Comparison of ENCODE assay signal across 2 cellular contexts in the genomic region with DNA sequence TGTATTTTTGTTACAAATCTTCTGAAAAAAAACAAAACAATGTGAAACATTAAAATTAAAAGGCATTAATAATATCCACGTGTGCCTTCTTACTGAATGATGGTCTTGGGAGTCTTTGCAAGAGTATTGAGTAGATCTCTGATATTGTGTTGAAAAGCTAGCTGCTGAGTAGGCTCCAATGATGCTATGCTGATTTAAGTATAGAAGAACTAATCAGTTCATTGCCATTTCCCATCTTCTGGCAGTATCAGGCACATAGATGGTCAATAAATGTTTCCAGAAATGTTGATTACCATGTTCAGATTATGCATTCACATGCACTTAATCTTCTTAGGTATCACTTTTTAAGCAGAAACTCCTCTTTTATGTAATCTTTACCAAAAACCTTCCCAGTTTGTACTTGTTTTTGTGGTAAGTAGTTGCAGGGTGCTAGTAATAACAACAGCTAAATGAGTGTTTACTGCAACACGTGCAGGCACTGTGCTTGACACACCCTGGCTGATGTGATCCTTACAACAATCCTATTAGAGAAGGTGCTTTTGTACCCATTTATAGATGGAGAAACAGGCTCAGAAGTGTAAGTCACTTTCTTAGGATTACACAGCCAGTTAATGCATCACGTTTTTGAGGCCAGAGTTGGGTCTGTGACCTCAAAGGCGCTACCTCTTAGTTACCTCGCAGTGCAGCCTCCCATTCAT.
TF ChIP-seq lines count a peak whose summit lies in the region.

No MANE protein-coding gene starts in this region.

TF ChIP-seq in A549, 52 proteins besides CTCF, POLR2A, EP300 and RAD21 (continued from another document):
- TF ChIP-seq, protein P1, sequence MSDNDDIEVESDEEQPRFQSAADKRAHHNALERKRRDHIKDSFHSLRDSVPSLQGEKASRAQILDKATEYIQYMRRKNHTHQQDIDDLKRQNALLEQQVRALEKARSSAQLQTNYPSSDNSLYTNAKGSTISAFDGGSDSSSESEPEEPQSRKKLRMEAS (IDR thresholded peaks at IDR 0.05), result 0 out of 2 replicates have a peak, but pooled peaks have one; percentile 15
- TF ChIP-seq TFCP2L1 (CRISPR knock-in tag; IDR thresholded peaks at IDR 0.05) (peak; percentile 79), HOXA7 (CRISPR knock-in tag; IDR thresholded peaks at IDR 0.05) (peak; percentile 55), EHF (CRISPR knock-in tag; IDR thresholded peaks at IDR 0.05) (no peak), POLR2AphosphoS2 (conservative IDR thresholded peaks at IDR 0.05; ENCODE audit: low read length) (peak; percentile 96), CBX2 (IDR thresholded peaks at IDR 0.05; ENCODE audit: borderline replicate concordance, low read depth) (no peak), TP53 (CRISPR knock-in tag; IDR thresholded peaks at IDR 0.05) (no peak; the same call in 1 of the 2 replicates), ESRRA (IDR thresholded peaks at IDR 0.05; ENCODE audit: borderline replicate concordance, low read length) (no peak), FOXS1 (CRISPR knock-in tag; IDR thresholded peaks at IDR 0.05) (no peak), HOXB13 (CRISPR knock-in tag; IDR thresholded peaks at IDR 0.05; ENCODE audit: low read depth) (no peak), ZFP36 (IDR thresholded peaks at IDR 0.05; ENCODE audit: borderline replicate concordance, partially characterized antibody) (no peak), SREBF2 (IDR thresholded peaks at IDR 0.05) (no peak), FOSB (CRISPR knock-in tag; IDR thresholded peaks at IDR 0.05) (peak; percentile 86; the same call in 1 of the 2 replicates), JUN (IDR thresholded peaks at IDR 0.05) (0 out of 5 replicates have a peak, but pooled peaks of 1 of the 2 experiments have one; percentile 13), MYC (IDR thresholded peaks at IDR 0.05; ENCODE audit: borderline replicate concordance, low read length) (no peak), KDM1A (IDR thresholded peaks at IDR 0.05; ENCODE audit: low read depth) (no peak), HOXB5 (CRISPR knock-in tag; IDR thresholded peaks at IDR 0.05) (no peak), ZNF302 (CRISPR knock-in tag; IDR thresholded peaks at IDR 0.05) (no peak), E2F6 (IDR thresholded peaks at IDR 0.05; ENCODE audit: borderline replicate concordance, low read depth) (no peak)
- TF ChIP-seq, protein P2, sequence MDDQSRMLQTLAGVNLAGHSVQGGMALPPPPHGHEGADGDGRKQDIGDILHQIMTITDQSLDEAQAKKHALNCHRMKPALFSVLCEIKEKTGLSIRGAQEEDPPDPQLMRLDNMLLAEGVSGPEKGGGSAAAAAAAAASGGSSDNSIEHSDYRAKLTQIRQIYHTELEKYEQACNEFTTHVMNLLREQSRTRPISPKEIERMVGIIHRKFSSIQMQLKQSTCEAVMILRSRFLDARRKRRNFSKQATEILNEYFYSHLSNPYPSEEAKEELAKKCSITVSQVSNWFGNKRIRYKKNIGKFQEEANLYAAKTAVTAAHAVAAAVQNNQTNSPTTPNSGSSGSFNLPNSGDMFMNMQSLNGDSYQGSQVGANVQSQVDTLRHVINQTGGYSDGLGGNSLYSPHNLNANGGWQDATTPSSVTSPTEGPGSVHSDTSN (IDR thresholded peaks at IDR 0.05), result no peak

TF ChIP-seq in SK-N-SH treated with all-trans-retinoic acid at 6 μM for 48 hours, 23 proteins besides CTCF, POLR2A, EP300 and RAD21 (continued from another document):
- TF ChIP-seq CREB5 (CRISPR knock-in tag; IDR thresholded peaks at IDR 0.05; ENCODE audit: low read depth), result no peak
- TF ChIP-seq CSDC2 (CRISPR knock-in tag; IDR thresholded peaks at IDR 0.05), result no peak
- TF ChIP-seq POU6F1 (CRISPR knock-in tag; IDR thresholded peaks at IDR 0.05; ENCODE audit: borderline replicate concordance, low read depth), result no peak
- no peak for TF ChIP-seq ESRRG (CRISPR knock-in tag; IDR thresholded peaks at IDR 0.05)
- TF ChIP-seq TCF4 (CRISPR knock-in tag; IDR thresholded peaks at IDR 0.05; ENCODE audit: borderline replicate concordance), result no peak
- TF ChIP-seq ZC3H10 (CRISPR knock-in tag; IDR thresholded peaks at IDR 0.05), result no peak
- no peak for TF ChIP-seq OSR1 (CRISPR knock-in tag; IDR thresholded peaks at IDR 0.05)
